In the genomic region with DNA sequence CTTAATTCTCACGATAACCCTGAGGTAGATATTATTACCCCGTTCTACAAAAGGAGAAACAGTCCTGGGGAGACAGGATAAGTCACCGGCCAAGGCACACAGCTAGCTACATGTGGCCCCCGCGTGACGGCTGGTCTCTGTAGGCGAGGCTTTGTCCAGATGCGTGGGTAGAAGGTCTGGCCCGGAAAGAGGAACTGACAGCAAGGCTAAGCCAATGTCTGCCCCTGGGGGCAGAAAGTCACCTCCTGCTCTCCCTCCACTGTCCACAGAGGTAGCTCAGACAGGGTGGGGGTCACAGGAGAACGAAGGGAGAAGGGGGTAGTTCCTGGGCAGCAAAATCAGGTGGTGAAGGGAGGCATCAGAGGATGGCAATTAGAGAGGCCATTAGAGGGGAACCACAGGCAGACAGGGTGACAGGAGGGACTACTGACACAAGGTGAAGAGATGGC, we compare ENCODE assay signal across 11 cellular contexts. TPM values are rescaled to one million over a fixed set of nuclear protein-coding genes. Genes with fewer than 3 reads are reported as not detected.
A peak's percentile ranks its signal among the peaks of the same experiment; 100 is the strongest.
DNase-seq lines count a peak whose midpoint lies in the region; ATAC-seq and TF ChIP-seq lines count a peak whose summit lies in the region.
"Had no signal": no experiment of that assay in that cellular context is flagged by ENCODE, and none has a peak within 500 bp of the region (broad histone marks: within the 10 kb centered on the region; RNA-seq: fewer than 3 reads in every experiment).

No MANE protein-coding gene starts in this region.

- H3K79me2 ChIP-seq in GM23248 (ENCODE audit: insufficient read depth) = no peaks in the 10 kb centered on the region

- intact Hi-C loops in left lung (cut with DNase I) = no loop called here

- H3K4me1 ChIP-seq in BLaER1 treated with 17β-estradiol and CSF1 and Interleukin-3, amounts not matched to agents 10 nM and 100 nM = peaks cover 57 to 90% (median 68%) of the 10 kb centered on the region in 10 experiments
- H3K4me1 ChIP-seq in GM23248 (ENCODE audit: insufficient read depth) = peaks cover 5% of the 10 kb centered on the region; the same call in 1 of the 2 replicates
- H3K4me1 ChIP-seq in left lung = no peaks in the 10 kb centered on the region
- H3K4me1 ChIP-seq: neural progenitor cell had no signal

- no peaks in the 10 kb centered on the region for H3K36me3 ChIP-seq in BLaER1 treated with 17β-estradiol and CSF1 and Interleukin-3, amounts not matched to agents 10 nM and 100 nM
- no peaks in the 10 kb centered on the region for H3K36me3 ChIP-seq in GM23248 (ENCODE audit: low read depth)
- H3K36me3 ChIP-seq in left lung = no peaks in the 10 kb centered on the region
- H3K36me3 ChIP-seq: neural progenitor cell had no signal

- no peaks in the 10 kb centered on the region for H3F3A ChIP-seq in GM23248 (ENCODE audit: insufficient read depth)

- H3K9me2 ChIP-seq in GM23248 (ENCODE audit: insufficient read depth) = no peaks in the 10 kb centered on the region

- no peak overlapping the region for H3K4me3 Mint-ChIP-seq in HFFc6
- H3K4me3 Mint-ChIP-seq: neural progenitor cell had no signal

- H4K20me1 ChIP-seq in BLaER1 treated with 17β-estradiol and CSF1 and Interleukin-3, amounts not matched to agents 10 nM and 100 nM = no peaks in the 10 kb centered on the region
- H4K20me1 ChIP-seq in GM23248 (ENCODE audit: insufficient read depth) = no peaks in the 10 kb centered on the region

- H3K4me2 ChIP-seq in BLaER1 treated with 17β-estradiol and CSF1 and Interleukin-3, amounts not matched to agents 10 nM and 100 nM = peak overlapping the region; percentile 55 to 84 (median 62)
- H3K4me2 ChIP-seq in GM23248 (ENCODE audit: unreplicated experiment) = no peak overlapping the region
- H3K4me2 ChIP-seq: neural progenitor cell had no signal

- WGBS in GM23248 (ENCODE audit: low coverage in 1 of 2, low lambda C conversion rate in 2 of 2, missing lambda C conversion rate in 2 of 2), 2 experiments = 44 to 53% methylated on average over 10 of the region's 10 CpGs

- H3K27me3 ChIP-seq in BLaER1 treated with 17β-estradiol and CSF1 and Interleukin-3, amounts not matched to agents 10 nM and 100 nM = no peaks in the 10 kb centered on the region
- H3K27me3 ChIP-seq in GM23248 (replicated peaks; ENCODE audit: insufficient read depth) = no peaks in the 10 kb centered on the region
- H3K27me3 ChIP-seq in left lung = no peaks in the 10 kb centered on the region
- H3K27me3 ChIP-seq: neural progenitor cell had no signal

- peaks cover 8% of the 10 kb centered on the region for H3K4me1 Mint-ChIP-seq in HFFc6 (ENCODE audit: low read depth)
- H3K4me1 Mint-ChIP-seq: neural progenitor cell had no signal

- H2AFZ ChIP-seq in GM23248 = no peak overlapping the region
- H2AFZ ChIP-seq: neural progenitor cell had no signal

- TF ChIP-seq CTCF in left lung (IDR thresholded peaks at IDR 0.05) (no peak), HFFc6 (IDR thresholded peaks at IDR 0.05) (no peak)

- no peaks in the 10 kb centered on the region for H3K36me3 Mint-ChIP-seq in HFFc6 (ENCODE audit: low read depth)
- H3K36me3 Mint-ChIP-seq: neural progenitor cell had no signal

- peaks cover 7% of the 10 kb centered on the region for H3K27me3 Mint-ChIP-seq in HFFc6 (ENCODE audit: insufficient read depth)

- peak overlapping the region in 10 of 11 experiments; percentile 6 to 59 (median 40); a peak in 15 of 22 replicates for H3K9ac ChIP-seq in BLaER1 treated with 17β-estradiol and CSF1 and Interleukin-3, amounts not matched to agents 10 nM and 100 nM
- no peak overlapping the region for H3K9ac ChIP-seq in GM23248
- H3K9ac ChIP-seq: neural progenitor cell had no signal

- in situ Hi-C loops in GM23248 (cut with MboI) = no loop called here

- DNase-seq in GM23248 (peak; percentile 69), RPMI8226 (peak; percentile 53), left lung (peak; percentile 84 to 88), NCI-H82 (lab: John Stamatoyannopoulos, UW) (no peak), HFFc6 (no peak), iPS-NIHi7 (ENCODE audit: extremely low spot score) (no peak), HPDE6-E6E7 (ENCODE audit: extremely low spot score) (no peak)

- H3K27ac Mint-ChIP-seq in HFFc6 = no peak overlapping the region
- H3K27ac Mint-ChIP-seq: neural progenitor cell had no signal

- peak overlapping the region; percentile 2 to 69 (median 49); a peak in 20 of 22 replicates for H3K27ac ChIP-seq in BLaER1 treated with 17β-estradiol and CSF1 and Interleukin-3, amounts not matched to agents 10 nM and 100 nM
- H3K27ac ChIP-seq in GM23248 (no peak overlapping the region), left lung (no peak overlapping the region)
- H3K27ac ChIP-seq: neural progenitor cell had no signal

- ATAC-seq in left lung = peak; percentile 82

- H3K4me3 ChIP-seq in BLaER1 treated with 17β-estradiol and CSF1 and Interleukin-3, amounts not matched to agents 10 nM and 100 nM = no peak overlapping the region
- H3K4me3 ChIP-seq in GM23248 (no peak overlapping the region), left lung (no peak overlapping the region)
- H3K4me3 ChIP-seq: neural progenitor cell had no signal

- no peaks in the 10 kb centered on the region for H3K9me3 ChIP-seq in BLaER1 treated with 17β-estradiol and CSF1 and Interleukin-3, amounts not matched to agents 10 nM and 100 nM (replicated peaks in 1 of 11)
- H3K9me3 ChIP-seq in GM23248 (ENCODE audit: low read depth) = no peaks in the 10 kb centered on the region
- H3K9me3 ChIP-seq in left lung = no peaks in the 10 kb centered on the region

- no peaks in the 10 kb centered on the region for H3K9me3 Mint-ChIP-seq in HFFc6
- H3K9me3 Mint-ChIP-seq: neural progenitor cell had no signal

RNA-seq across cellular contexts. Expression of gene APOC4, which starts 1.8 kb away (rescaled TPM):
- not detected in 2 replicates for total RNA-seq in GM23248 (2014; rRNA removed; shearing (Covaris generic))
- polyA plus RNA-seq in GM23248 (2016; fragmentation: Nextera tagmentation; extraction: Ambion mirVana) = not detected in 2 replicates
- not detected for total RNA-seq in left lung
- not detected for total RNA-seq in HFFc6 (2021; fragmentation: NEBNext Ultra II Directional; extraction: Animal tissue kit (Norgen Biotek cat#: 25700))
- total RNA-seq: dermis microvascular lymphatic vessel endothelial cell, subcutaneous adipose tissue had no signal

RNA-seq across cellular contexts. Expression of gene APOC2, which starts 2.0 kb away (rescaled TPM):
- not detected in 2 replicates for total RNA-seq in GM23248 (2014; rRNA removed; shearing (Covaris generic))
- not detected in 2 replicates for polyA plus RNA-seq in GM23248 (2016; fragmentation: Nextera tagmentation; extraction: Ambion mirVana)
- 10 to 100 TPM; 20.2 to 27.6 TPM for total RNA-seq in left lung
- not detected for total RNA-seq in HFFc6 (2021; fragmentation: NEBNext Ultra II Directional; extraction: Animal tissue kit (Norgen Biotek cat#: 25700))
- total RNA-seq: dermis microvascular lymphatic vessel endothelial cell had no signal

RNA-seq across cellular contexts. Expression of gene CLPTM1, which starts 11.4 kb away (rescaled TPM):
- 40.5 and 42.5 TPM in 2 replicates for total RNA-seq in GM23248 (2014; rRNA removed; shearing (Covaris generic))
- 103 and 109 TPM in 2 replicates for polyA plus RNA-seq in GM23248 (2016; fragmentation: Nextera tagmentation; extraction: Ambion mirVana)
- total RNA-seq in left lung = 100 to 1,000 TPM; 113 to 118 TPM
- total RNA-seq in HFFc6 (2021; fragmentation: NEBNext Ultra II Directional; extraction: Animal tissue kit (Norgen Biotek cat#: 25700)) = 100 to 1,000 TPM; 160 to 184 (median 172) TPM

RNA-seq across cellular contexts. Expression of gene APOC1, which starts 29.4 kb away (rescaled TPM):
- total RNA-seq in GM23248 (2014; rRNA removed; shearing (Covaris generic)) = not detected in 2 replicates
- polyA plus RNA-seq in GM23248 (2016; fragmentation: Nextera tagmentation; extraction: Ambion mirVana) = 0.49 TPM in 1 of 2 replicates, not detected in the other
- 100 to 1,000 TPM; 248 to 569 TPM for total RNA-seq in left lung
- 1 to 10 TPM in 5 of 6 experiments, not detected in 1; 1.4 to 6.8 (median 2.4) TPM for total RNA-seq in HFFc6 (2021; fragmentation: NEBNext Ultra II Directional; extraction: Animal tissue kit (Norgen Biotek cat#: 25700))

RNA-seq across cellular contexts. Expression of gene APOE, which starts 38.2 kb away (rescaled TPM):
- total RNA-seq in GM23248 (2014; rRNA removed; shearing (Covaris generic)) = 0.76 TPM in 1 of 2 replicates, not detected in the other
- 0.60 and 0.87 TPM in 2 replicates for polyA plus RNA-seq in GM23248 (2016; fragmentation: Nextera tagmentation; extraction: Ambion mirVana)
- total RNA-seq in left lung = 100 to 1,000 TPM; 196 to 757 TPM
- 1 to 10 TPM; 1.9 to 6.5 (median 2.5) TPM for total RNA-seq in HFFc6 (2021; fragmentation: NEBNext Ultra II Directional; extraction: Animal tissue kit (Norgen Biotek cat#: 25700))

Comparison
In these comparisons a context has a peak if more than half of its experiments do, and no peak if none do; other contexts are left out.
1. H3K27ac ChIP-seq: peak in BLaER1 treated with 17β-estradiol and CSF1 and Interleukin-3, amounts not matched to agents 10 nM and 100 nM (11 of 11); none in GM23248 (single experiment) and left lung (0 of 2).
2. DNase-seq: peak in GM23248 (single experiment), RPMI8226 (single experiment) and left lung (2 of 2); none in NCI-H82 (single experiment), HFFc6 (single experiment), iPS-NIHi7 (single experiment) and HPDE6-E6E7 (single experiment).
3. RNA of gene APOC2, which starts 2.0 kb away (total RNA-seq): 20.2 to 27.6 TPM in left lung; not detected in GM23248 and not detected in HFFc6; every median in the first group is over 10 times any median in the second.